Comparison of ENCODE assay signal across 8 cellular contexts in genomic region chr3:127671523-127672428, GRCh38. TPM values are rescaled to one million over a fixed set of nuclear protein-coding genes. Genes with fewer than 3 reads are reported as not detected.
DNase-seq lines count a peak whose midpoint lies in the region; ATAC-seq and TF ChIP-seq lines count a peak whose summit lies in the region.

No MANE protein-coding gene starts in this region.

- H3K9me3 ChIP-seq in HUES48 (ENCODE audit: control insufficient read depth, insufficient read depth, low read length) (no peaks in the 10 kb centered on the region), fibroblast of lung (ENCODE audit: control insufficient read depth, insufficient read depth, low read depth, low read length) (no peaks in the 10 kb centered on the region), neuron (ENCODE audit: low read length) (no peaks in the 10 kb centered on the region)

- H3K79me2 ChIP-seq in fibroblast of lung (ENCODE audit: control insufficient read depth, insufficient read depth, low read length) = no peaks in the 10 kb centered on the region

- no peaks in the 10 kb centered on the region for H4K20me1 ChIP-seq in fibroblast of lung (ENCODE audit: control insufficient read depth, extremely low read depth, insufficient read depth, low read length)

- H3K36me3 ChIP-seq in HUES48 (ENCODE audit: control insufficient read depth, insufficient read depth, low read length) = no peaks in the 10 kb centered on the region
- peaks cover 2% of the 10 kb centered on the region for H3K36me3 ChIP-seq in fibroblast of lung (ENCODE audit: control insufficient read depth, insufficient read depth, low read length)
- H3K36me3 ChIP-seq in neuron (ENCODE audit: insufficient read depth, low read length) = peaks cover 21% of the 10 kb centered on the region

- H3K4me1 ChIP-seq in HUES48 (ENCODE audit: control insufficient read depth, insufficient read depth, low read length) = peaks cover 7% of the 10 kb centered on the region
- no peaks in the 10 kb centered on the region for H3K4me1 ChIP-seq in fibroblast of lung (ENCODE audit: control insufficient read depth, extremely low read depth, insufficient read depth, low read length)
- H3K4me1 ChIP-seq in neuron (ENCODE audit: insufficient read depth, low read length) = peaks cover 6% of the 10 kb centered on the region

- peak overlapping the region; percentile 70 for H3K4me3 ChIP-seq in HUES48 (ENCODE audit: low read depth, low read length)
- peak overlapping the region; percentile 43 to 71 (median 64) for H3K4me3 ChIP-seq in fibroblast of lung (replicated peaks in 1 of 4; ENCODE audit: control extremely low read depth in 1 of 4, insufficient read depth in 1 of 4, low read depth in 3 of 4, low read length in 4 of 4)
- H3K4me3 ChIP-seq in neuron (ENCODE audit: low read length) = peak overlapping the region; percentile 40

- no peak for TF ChIP-seq CTCF in C4-2B (conservative IDR thresholded peaks at IDR 0.05)
- TF ChIP-seq CTCF in fibroblast of lung (conservative IDR thresholded peaks at IDR 0.05 in 1 of 2, IDR thresholded peaks at IDR 0.05 in 1 of 2; ENCODE audit: low read depth in 1 of 2, low read length in 2 of 2) = no peak

- peak; percentile 7 for ATAC-seq in GM19463 (IDR thresholded peaks at IDR 0.05; ENCODE audit: unreplicated experiment)

- H3K4me2 ChIP-seq in fibroblast of lung (ENCODE audit: extremely low read depth, insufficient read depth, low read length) = peak overlapping the region; percentile 88

- H3K27me3 ChIP-seq in HUES48 (ENCODE audit: control insufficient read depth, insufficient read depth, low read length) (peaks cover 4% of the 10 kb centered on the region; the same call in 1 of the 2 replicates), fibroblast of lung (ENCODE audit: control insufficient read depth, insufficient read depth, low read length) (no peaks in the 10 kb centered on the region), neuron (ENCODE audit: insufficient read depth, low read length) (no peaks in the 10 kb centered on the region)

- H3K27ac ChIP-seq in C4-2B (peak overlapping the region; percentile 75), HUES48 (ENCODE audit: low read depth, low read length) (peak overlapping the region; percentile 40), fibroblast of lung (ENCODE audit: insufficient read depth, low read length) (peak overlapping the region; percentile 89)

- DNase-seq in activated CD8-positive, alpha-beta memory T cell treated with anti-CD3 and anti-CD28 coated beads, Interleukin-2, amount 50 U/mL, for 4 hours = peak; percentile 50
- peak in 1 of 2 donors; percentile 7 for DNase-seq in fibroblast of lung (ENCODE audit: low read depth in 2 of 2)
- no peak for DNase-seq in HK-2 (ENCODE audit: unreplicated experiment)
- no peak for DNase-seq in cortex of kidney (lab: John Stamatoyannopoulos, UW)

- H3K9ac ChIP-seq in HUES48 (ENCODE audit: low read depth, low read length) (peak overlapping the region; percentile 63), fibroblast of lung (ENCODE audit: insufficient read depth, low read length) (peak overlapping the region; percentile 90)

- peak overlapping the region; percentile 61 for H2AFZ ChIP-seq in fibroblast of lung (ENCODE audit: low read length)
- H2AFZ ChIP-seq in neuron (ENCODE audit: low read depth, low read length) = no peak overlapping the region

RNA-seq across cellular contexts. Expression of gene ABTB1, which starts 1.0 kb away (rescaled TPM):
- total RNA-seq in fibroblast of lung = 8.2 and 15.5 TPM in 2 replicates
- polyA plus RNA-seq in fibroblast of lung = 7.9 and 11.8 TPM in 2 replicates
- 10.2 and 12.5 TPM in 2 replicates for polyA plus RNA-seq in fibroblast of lung (2012)
- 16.0 and 39.9 TPM in 2 replicates for polyA minus RNA-seq in fibroblast of lung (ENCODE audit: low replicate concordance)

RNA-seq across cellular contexts. Expression of gene PODXL2, which starts 42.8 kb away (rescaled TPM):
- 0.50 and 0.77 TPM in 2 replicates for total RNA-seq in fibroblast of lung
- 0.98 and 1.7 TPM in 2 replicates for polyA plus RNA-seq in fibroblast of lung
- 1.1 and 1.9 TPM in 2 replicates for polyA plus RNA-seq in fibroblast of lung (2012)
- 0.16 and 1.8 TPM in 2 replicates for polyA minus RNA-seq in fibroblast of lung (ENCODE audit: low replicate concordance)
